Comparison of ENCODE assay signal across 8 cellular contexts in the genomic region with DNA sequence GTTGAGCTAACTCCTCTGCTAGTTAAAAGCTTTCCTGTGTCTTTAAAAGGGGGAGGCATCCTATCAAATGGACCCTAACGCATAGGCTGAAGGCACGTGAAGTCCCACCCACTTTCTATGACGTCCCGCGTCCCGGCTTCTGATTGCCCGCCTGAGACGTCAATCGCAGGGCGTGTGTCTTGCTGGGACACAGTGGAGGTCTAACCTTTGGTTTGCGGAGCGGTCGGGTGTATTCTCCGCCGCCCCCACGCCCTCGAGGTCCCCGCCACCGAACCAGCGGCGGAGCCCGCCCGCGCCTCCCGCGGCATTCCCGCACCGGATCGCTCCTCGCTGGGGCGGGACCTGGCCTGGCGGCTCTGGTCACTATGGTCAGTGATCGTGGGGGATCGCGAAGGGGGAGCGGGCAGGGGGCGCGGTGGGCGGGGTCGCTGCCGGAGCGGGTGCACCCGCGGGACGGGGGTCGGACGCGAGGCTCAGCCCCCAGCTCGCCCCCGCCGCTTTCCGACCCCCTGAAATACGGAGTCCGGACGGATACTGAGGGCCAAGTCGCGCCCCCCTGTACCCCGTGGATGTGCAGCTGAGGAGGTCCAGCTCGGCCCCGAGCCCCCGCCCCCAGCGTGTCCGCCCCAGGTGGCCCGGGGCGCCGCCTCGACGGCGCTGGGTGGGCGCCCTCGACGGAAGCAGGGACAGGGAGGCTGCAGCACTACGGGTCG. TPM values are rescaled to one million over a fixed set of nuclear protein-coding genes. Genes with fewer than 3 reads are reported as not detected.
DNase-seq lines count a peak whose midpoint lies in the region; ATAC-seq and TF ChIP-seq lines count a peak whose summit lies in the region.

A gene (plus strand): TSS at position 168 of the 713 bp plus-strand sequence. CDS start 198 bp downstream, at position 366.

- intact Hi-C loops in left ventricle myocardium inferior (cut with micrococcal nuclease), result no loop called here
- intact Hi-C loops in posterior vena cava (cut with DNase I), result no loop called here
- intact Hi-C loops in upper lobe of right lung (cut with DNase I), result no loop called here

- peak within 1 kb of the TSS; percentile 50 for H3K4me3 ChIP-seq in GM12875 (ENCODE audit: low read depth, low read length)
- peak within 1 kb of the TSS; percentile 82 for H3K4me3 ChIP-seq in left ventricle myocardium inferior
- peak within 1 kb of the TSS; percentile 68 for H3K4me3 ChIP-seq in upper lobe of right lung

- H3K27ac ChIP-seq in left ventricle myocardium inferior (replicated peaks), result no peak within 1 kb of the TSS
- peak within 1 kb of the TSS; percentile 42 for H3K27ac ChIP-seq in upper lobe of right lung

- H3K27me3 ChIP-seq in left ventricle myocardium inferior (ENCODE audit: low read depth) (no peaks in the 10 kb centered on the region), upper lobe of right lung (no peaks in the 10 kb centered on the region)

- H3K9me3 ChIP-seq in left ventricle myocardium inferior (replicated peaks) (no peaks in the 10 kb centered on the region), upper lobe of right lung (no peaks in the 10 kb centered on the region)

- TF ChIP-seq CTCF in GM12875 (IDR thresholded peaks at IDR 0.05; ENCODE audit: borderline replicate concordance, insufficient read depth, low read depth, low read length), result no peak
- no peak for TF ChIP-seq CTCF in left ventricle myocardium inferior (IDR thresholded peaks at IDR 0.05; ENCODE audit: borderline replicate concordance)
- no peak for TF ChIP-seq CTCF in upper lobe of right lung (IDR thresholded peaks at IDR 0.05)

- H3K4me1 ChIP-seq in left ventricle myocardium inferior, result peaks cover 7% of the 10 kb centered on the region
- H3K4me1 ChIP-seq in upper lobe of right lung, result peaks cover 10% of the 10 kb centered on the region

- H3K36me3 ChIP-seq in left ventricle myocardium inferior, result no peaks in the 10 kb centered on the region
- H3K36me3 ChIP-seq in upper lobe of right lung, result no peaks in the 10 kb centered on the region

- ATAC-seq in HG02870 (IDR thresholded peaks at IDR 0.05; ENCODE audit: unreplicated experiment) (peak; percentile 99), upper lobe of right lung (peak; percentile 98)

- DNase-seq in NCI-H146 (lab: John Stamatoyannopoulos, UW) (peak; percentile 90), T-helper 1 cell (peak; percentile 87 to 99 (median 91)), amniotic stem cell (lab: John Stamatoyannopoulos, UW) (peak; percentile 94), left ventricle myocardium inferior (peak; percentile 97), posterior vena cava (ENCODE audit: low spot score) (peak; percentile 99), upper lobe of right lung (peak; percentile 97)

RNA-seq across cellular contexts. Expression of the gene that starts here (rescaled TPM):
- 0.27 TPM for total RNA-seq in left ventricle myocardium inferior
- total RNA-seq in posterior vena cava, result 1 to 10 TPM in 1 of 2 donors, under 1 TPM in 1; 0.37 to 1.2 TPM
- total RNA-seq in upper lobe of right lung, result 1.0 TPM

Comparison
In these comparisons a context has a peak if more than half of its experiments do, and no peak if none do; other contexts are left out.
1. Peak in DNase-seq and H3K4me3 ChIP-seq in left ventricle myocardium inferior; RNA of the gene not detected or under 1 TPM.